ENCODE assay signal across 24 cellular contexts in the genomic region with DNA sequence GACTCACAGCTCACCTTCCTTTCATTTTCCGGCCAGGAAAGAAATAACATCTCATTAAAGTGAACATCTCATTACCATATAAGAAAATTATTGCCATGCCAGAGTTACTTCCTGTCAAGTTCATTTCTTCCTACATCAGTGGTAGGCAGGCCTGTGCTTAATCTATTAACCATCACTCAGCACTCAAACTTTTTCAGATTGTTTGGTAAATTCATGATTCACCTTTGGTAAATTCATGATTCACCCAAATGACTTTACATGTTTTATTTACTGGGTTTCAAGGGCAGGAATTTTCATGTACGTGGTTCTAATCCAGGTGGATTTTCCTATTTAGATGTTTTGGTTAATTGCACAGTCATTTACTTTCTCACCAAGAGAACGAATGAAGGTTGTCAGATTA.
"Had no signal": no experiment of that assay in that cellular context is flagged by ENCODE, and none has a peak within 500 bp of the region (broad histone marks: within the 10 kb centered on the region; RNA-seq: fewer than 3 reads in every experiment).

No MANE protein-coding gene starts in this region.

- H2AFZ ChIP-seq: neural progenitor cell had no signal

- H3K4me3 ChIP-seq: heart left ventricle, neural progenitor cell, stomach, thyroid gland, upper lobe of left lung, vagina had no signal

- H3K27me3 ChIP-seq: heart left ventricle, neural progenitor cell, stomach, thyroid gland, upper lobe of left lung, vagina had no signal

- H3K9me3 ChIP-seq: heart left ventricle, stomach, thyroid gland, upper lobe of left lung, vagina had no signal

- H3K36me3 ChIP-seq: heart left ventricle, neural progenitor cell, stomach, thyroid gland, upper lobe of left lung, vagina had no signal

- H3K4me2 ChIP-seq: neural progenitor cell had no signal

- DNase-seq: activated CD4-positive, alpha-beta memory T cell treated with anti-CD3 and anti-CD28 coated beads, Interleukin-2, amount 10 ng/mL, durations not matched to agents 7 days and 5 days; activated CD4-positive, alpha-beta T cell treated with anti-CD3 and anti-CD28 coated beads, Interleukin-2, amount 10 ng/mL, durations not matched to agents 7 days and 5 days; activated CD4-positive, CD25-positive, alpha-beta regulatory T cell treated with anti-CD3 and anti-CD28 coated beads, Interleukin-2, amount 50 U/mL, for 72 hours; activated gamma-delta T cell treated with Interleukin-2 at 50 U/mL for 16 hours; activated naive CD8-positive, alpha-beta T cell treated with anti-CD3 and anti-CD28 coated beads, Interleukin-2, amount 50 U/mL, for 24 hours; activated T-cell treated with anti-CD3 and anti-CD28 coated beads, Interleukin-2, amount 50 U/mL, for 4 hours; amygdala; endodermal cell; heart left ventricle; hypothalamus; immature natural killer cell; kidney; naive thymus-derived CD8-positive, alpha-beta T cell; occipital lobe; right cardiac atrium; stimulated activated CD4-positive, alpha-beta T cell treated with anti-CD3 and anti-CD28 coated beads, Interleukin-15, amount 100 ng/mL, for 24 hours; stimulated activated CD4-positive, alpha-beta T cell treated with anti-CD3 and anti-CD28 coated beads, Interleukin-2, amount 100 ng/mL, for 24 hours; stimulated activated naive B cell treated with anti-CD40 and anti-IgM and Interleukin-4, amounts not matched to agents 10 μg/mL and 1 μg/mL and 100 μg/mL, for 72 hours; stomach; T-helper 2 cell; thyroid gland; upper lobe of left lung had no signal

- H3K9ac ChIP-seq: neural progenitor cell had no signal

- H3K27ac ChIP-seq: heart left ventricle, neural progenitor cell, stomach, thyroid gland, upper lobe of left lung, vagina had no signal

- H3K4me1 ChIP-seq: stomach had no signal
